Comparison of ENCODE assay signal across 8 cellular contexts in the genomic region with DNA sequence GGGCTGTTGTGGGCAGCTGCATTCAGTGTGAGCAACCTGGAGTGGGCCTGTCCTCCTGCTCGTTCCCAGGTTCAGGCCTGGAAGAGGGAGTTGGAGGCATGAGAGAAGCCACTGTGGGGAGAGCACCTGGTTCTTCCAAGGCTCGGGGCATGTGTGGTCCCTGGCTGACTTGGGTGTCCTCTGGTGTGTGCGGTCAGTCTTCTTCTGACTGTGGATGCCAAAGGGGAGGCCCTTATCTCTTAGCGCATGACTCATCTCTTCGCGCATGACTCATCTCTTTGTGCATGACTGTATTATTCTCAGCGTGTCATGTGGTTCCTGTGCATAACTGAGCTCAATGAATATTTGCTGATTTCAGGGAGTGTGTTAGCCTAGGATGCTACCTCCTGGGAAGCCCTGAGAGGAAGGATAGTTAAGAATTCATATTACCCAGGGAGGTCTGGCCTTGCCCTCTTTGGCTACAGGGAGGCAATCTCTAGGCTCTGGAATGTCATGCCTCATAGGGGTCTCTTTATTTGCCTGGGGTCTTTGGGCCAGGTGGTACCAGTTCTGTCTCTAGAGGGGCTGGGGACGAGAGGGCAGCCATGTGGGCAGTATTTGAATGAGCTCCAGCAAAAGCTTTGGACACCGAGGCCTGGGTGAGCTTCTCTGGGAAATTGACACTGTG.
DNase-seq lines count a peak whose midpoint lies in the region; ATAC-seq, FAIRE-seq and TF ChIP-seq lines count a peak whose summit lies in the region.

No MANE protein-coding gene starts in this region.

- ATAC-seq in HG02870 (IDR thresholded peaks at IDR 0.05; ENCODE audit: unreplicated experiment): peak; percentile 83

- peak in 2 of 3 experiments; percentile 8 to 25 for DNase-seq in activated CD8-positive, alpha-beta memory T cell treated with anti-CD3 and anti-CD28 coated beads for 48 hours (ENCODE audit: low read depth in 2 of 3, low spot score in 2 of 3)
- no peak for DNase-seq in activated CD8-positive, alpha-beta memory T cell treated with anti-CD3 and anti-CD28 coated beads for 24 hours
- DNase-seq in RCC 7860 (ENCODE audit: low spot score) (peak; percentile 96), dermis blood vessel endothelial cell (peak; percentile 97), NCI-H2081 treated with DMSO at 0.1 percent for 48 hours (lab: John Stamatoyannopoulos, UW) (no peak), KG1 (lab: John Stamatoyannopoulos, UW) (no peak)

- peak; percentile 94 for FAIRE-seq in RCC 7860 (lab: Jason Lieb, UNC)

- H3K9ac ChIP-seq in parathyroid adenoma: no peak overlapping the region

- H2AFZ ChIP-seq in parathyroid adenoma: peak overlapping the region; percentile 36

- no peak for TF ChIP-seq CTCF in parathyroid adenoma (IDR thresholded peaks at IDR 0.05)

- peak overlapping the region; percentile 55 for H3K27ac ChIP-seq in parathyroid adenoma

- no peak overlapping the region for H3K4me3 ChIP-seq in parathyroid adenoma (ENCODE audit: low read depth, low read length)

- H3K4me2 ChIP-seq in parathyroid adenoma (ENCODE audit: low read length): no peak overlapping the region

- peaks cover 17% of the 10 kb centered on the region for H3K4me1 ChIP-seq in parathyroid adenoma

- no peaks in the 10 kb centered on the region for H3K36me3 ChIP-seq in parathyroid adenoma (ENCODE audit: control insufficient read depth, insufficient read depth, low read length)

- no peaks in the 10 kb centered on the region for H3K9me3 ChIP-seq in parathyroid adenoma (ENCODE audit: control insufficient read depth, low read length)

- H3K27me3 ChIP-seq in parathyroid adenoma (ENCODE audit: control insufficient read depth, insufficient read depth, low read length): no peaks in the 10 kb centered on the region

- H3K79me2 ChIP-seq in parathyroid adenoma: no peaks in the 10 kb centered on the region

Comparison
In these comparisons a context has a peak if more than half of its experiments do, and no peak if none do; other contexts are left out.
1. DNase-seq: peak in activated CD8-positive, alpha-beta memory T cell treated with anti-CD3 and anti-CD28 coated beads for 48 hours (2 of 3), RCC 7860 (single experiment) and dermis blood vessel endothelial cell (single experiment); none in activated CD8-positive, alpha-beta memory T cell treated with anti-CD3 and anti-CD28 coated beads for 24 hours (single experiment), NCI-H2081 treated with DMSO at 0.1 percent for 48 hours (single experiment) and KG1 (single experiment).